1 cellular context compared by ENCODE assay signal in the genomic region with DNA sequence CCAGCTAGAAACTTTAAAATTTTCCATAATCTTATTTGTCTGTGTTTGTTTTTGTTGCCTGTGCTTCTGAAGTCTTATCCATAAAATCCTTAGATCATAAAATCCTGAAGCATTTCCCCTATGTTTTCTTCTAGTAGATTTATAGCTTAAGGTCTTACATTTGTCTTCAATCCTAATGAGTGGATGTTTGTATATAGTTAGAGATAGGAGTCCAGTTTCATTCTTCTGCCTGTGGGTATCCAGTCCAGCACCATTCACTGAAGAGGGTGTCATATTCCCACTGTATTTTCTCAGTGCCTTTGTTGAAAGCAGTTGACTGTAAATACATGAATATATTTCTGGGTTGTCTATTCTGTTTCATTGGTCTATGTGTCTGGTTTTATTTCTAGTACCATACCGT.
A peak's percentile ranks its signal among the peaks of the same experiment; 100 is the strongest.
TF ChIP-seq lines count a peak whose summit lies in the region.

No MANE protein-coding gene starts in this region.

TF ChIP-seq in HEK293, 187 proteins besides CTCF, POLR2A, EP300 and RAD21 (continued from another document):
- TF ChIP-seq ZSCAN18 (tag by site-specific recombination; IDR thresholded peaks at IDR 0.05) (no peak), PRDM10 (tag by site-specific recombination; IDR thresholded peaks at IDR 0.05) (no peak), BCL11B (tag by site-specific recombination; IDR thresholded peaks at IDR 0.05; ENCODE audit: low read depth) (no peak), ZNF501 (tag by site-specific recombination; IDR thresholded peaks at IDR 0.05) (no peak), ZBTB49 (tag by site-specific recombination; IDR thresholded peaks at IDR 0.05; ENCODE audit: low read depth) (no peak), ZNF18 (tag by site-specific recombination; IDR thresholded peaks at IDR 0.05) (no peak), ZNF560 (tag by site-specific recombination; IDR thresholded peaks at IDR 0.05; ENCODE audit: borderline replicate concordance) (no peak), ZNF311 (tag by site-specific recombination; IDR thresholded peaks at IDR 0.05; ENCODE audit: borderline replicate concordance) (no peak), ZNF473 (tag by site-specific recombination; IDR thresholded peaks at IDR 0.05) (no peak), GLIS2 (tag by site-specific recombination; IDR thresholded peaks at IDR 0.05) (no peak), ZSCAN16 (tag by site-specific recombination; IDR thresholded peaks at IDR 0.05) (no peak), PRDM6 (tag by site-specific recombination; IDR thresholded peaks at IDR 0.05) (peak; percentile 72), ELK4 (IDR thresholded peaks at IDR 0.05; ENCODE audit: borderline replicate concordance, low read depth, low read length) (no peak), ZXDB (tag by site-specific recombination; IDR thresholded peaks at IDR 0.05) (peak; percentile 51; the same call in 1 of the 2 replicates), WT1 (tag by site-specific recombination; IDR thresholded peaks at IDR 0.05) (peak; percentile 20; the same call in 1 of the 2 replicates), GLI4 (tag by site-specific recombination; IDR thresholded peaks at IDR 0.05) (no peak), ZNF585B (tag by site-specific recombination; IDR thresholded peaks at IDR 0.05) (no peak), ZNF391 (tag by site-specific recombination; IDR thresholded peaks at IDR 0.05; ENCODE audit: borderline replicate concordance, low read depth) (no peak), ZNF843 (tag by site-specific recombination; IDR thresholded peaks at IDR 0.05) (peak; percentile 56; the same call in 1 of the 2 replicates), ZNF600 (tag by site-specific recombination; IDR thresholded peaks at IDR 0.05) (no peak), ZNF202 (tag by site-specific recombination; IDR thresholded peaks at IDR 0.05; ENCODE audit: borderline replicate concordance) (no peak), ZNF148 (tag by site-specific recombination; IDR thresholded peaks at IDR 0.05; ENCODE audit: borderline replicate concordance) (no peak), KLF10 (tag by site-specific recombination; IDR thresholded peaks at IDR 0.05) (no peak), ZNF510 (tag by site-specific recombination; IDR thresholded peaks at IDR 0.05; ENCODE audit: insufficient replicate concordance) (no peak), ZNF692 (tag by site-specific recombination; IDR thresholded peaks at IDR 0.05) (no peak), ZNF350 (tag by site-specific recombination; IDR thresholded peaks at IDR 0.05) (no peak)
- TF ChIP-seq, protein P1, sequence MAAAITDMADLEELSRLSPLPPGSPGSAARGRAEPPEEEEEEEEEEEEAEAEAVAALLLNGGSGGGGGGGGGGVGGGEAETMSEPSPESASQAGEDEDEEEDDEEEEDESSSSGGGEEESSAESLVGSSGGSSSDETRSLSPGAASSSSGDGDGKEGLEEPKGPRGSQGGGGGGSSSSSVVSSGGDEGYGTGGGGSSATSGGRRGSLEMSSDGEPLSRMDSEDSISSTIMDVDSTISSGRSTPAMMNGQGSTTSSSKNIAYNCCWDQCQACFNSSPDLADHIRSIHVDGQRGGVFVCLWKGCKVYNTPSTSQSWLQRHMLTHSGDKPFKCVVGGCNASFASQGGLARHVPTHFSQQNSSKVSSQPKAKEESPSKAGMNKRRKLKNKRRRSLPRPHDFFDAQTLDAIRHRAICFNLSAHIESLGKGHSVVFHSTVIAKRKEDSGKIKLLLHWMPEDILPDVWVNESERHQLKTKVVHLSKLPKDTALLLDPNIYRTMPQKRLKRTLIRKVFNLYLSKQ (tag by site-specific recombination; IDR thresholded peaks at IDR 0.05; ENCODE audit: borderline replicate concordance) = no peak
- TF ChIP-seq, protein P2, sequence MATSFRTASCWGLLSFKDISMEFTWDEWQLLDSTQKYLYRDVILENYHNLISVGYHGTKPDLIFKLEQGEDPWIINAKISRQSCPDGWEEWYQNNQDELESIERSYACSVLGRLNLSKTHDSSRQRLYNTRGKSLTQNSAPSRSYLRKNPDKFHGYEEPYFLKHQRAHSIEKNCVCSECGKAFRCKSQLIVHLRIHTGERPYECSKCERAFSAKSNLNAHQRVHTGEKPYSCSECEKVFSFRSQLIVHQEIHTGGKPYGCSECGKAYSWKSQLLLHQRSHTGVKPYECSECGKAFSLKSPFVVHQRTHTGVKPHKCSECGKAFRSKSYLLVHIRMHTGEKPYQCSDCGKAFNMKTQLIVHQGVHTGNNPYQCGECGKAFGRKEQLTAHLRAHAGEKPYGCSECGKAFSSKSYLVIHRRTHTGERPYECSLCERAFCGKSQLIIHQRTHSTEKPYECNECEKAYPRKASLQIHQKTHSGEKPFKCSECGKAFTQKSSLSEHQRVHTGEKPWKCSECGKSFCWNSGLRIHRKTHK (tag by site-specific recombination; IDR thresholded peaks at IDR 0.05) = no peak
TF ChIP-seq in HEK293: peak in this region for 9.
